Comparison of ENCODE assay signal across 11 cellular contexts in genomic region chr19:2619076-2619475, GRCh38.
DNase-seq lines count a peak whose midpoint lies in the region; ATAC-seq lines count a peak whose summit lies in the region.
"Had no signal": no experiment of that assay in that cellular context is flagged by ENCODE, and none has a peak within 500 bp of the region (broad histone marks: within the 10 kb centered on the region; RNA-seq: fewer than 3 reads in every experiment).

No MANE protein-coding gene starts in this region.

- peak overlapping the region in 11 of 21 experiments; percentile 1 to 77 (median 34) for H3K27ac ChIP-seq in skin epidermis
- H3K27ac ChIP-seq: brain microvascular endothelial cell had no signal

- peak overlapping the region; percentile 77 for H3K4me3 Mint-ChIP-seq in T-helper 1 cell treated with Interleukin-12 subunit alpha and Interleukin-12 subunit beta and Interleukin-4 antibody, amounts not matched to agents 30 μg/mL and 1 μg/mL, for 36 hours
- peak overlapping the region; percentile 72 for H3K4me3 Mint-ChIP-seq in central memory CD8-positive, alpha-beta T cell

- no peaks in the 10 kb centered on the region for H3K36me3 Mint-ChIP-seq in T-helper 1 cell treated with Interleukin-12 subunit alpha and Interleukin-12 subunit beta and Interleukin-4 antibody, amounts not matched to agents 30 μg/mL and 1 μg/mL, for 36 hours (ENCODE audit: low read depth)
- peaks cover 21% of the 10 kb centered on the region for H3K36me3 Mint-ChIP-seq in central memory CD8-positive, alpha-beta T cell (ENCODE audit: insufficient read depth)

- peaks cover 54% of the 10 kb centered on the region for H3K4me1 Mint-ChIP-seq in T-helper 1 cell treated with Interleukin-12 subunit alpha and Interleukin-12 subunit beta and Interleukin-4 antibody, amounts not matched to agents 30 μg/mL and 1 μg/mL, for 36 hours (ENCODE audit: low read depth)
- H3K4me1 Mint-ChIP-seq in central memory CD8-positive, alpha-beta T cell = peaks cover 50% of the 10 kb centered on the region

- no peaks in the 10 kb centered on the region for H3K27me3 Mint-ChIP-seq in T-helper 1 cell treated with Interleukin-12 subunit alpha and Interleukin-12 subunit beta and Interleukin-4 antibody, amounts not matched to agents 30 μg/mL and 1 μg/mL, for 36 hours (ENCODE audit: low read depth)
- no peaks in the 10 kb centered on the region for H3K27me3 Mint-ChIP-seq in central memory CD8-positive, alpha-beta T cell

- H3K4me3 ChIP-seq in skin epidermis = no peak overlapping the region

- peak overlapping the region; percentile 95 for H3K27ac Mint-ChIP-seq in T-helper 1 cell treated with Interleukin-12 subunit alpha and Interleukin-12 subunit beta and Interleukin-4 antibody, amounts not matched to agents 30 μg/mL and 1 μg/mL, for 36 hours
- peak overlapping the region; percentile 91 for H3K27ac Mint-ChIP-seq in central memory CD8-positive, alpha-beta T cell (ENCODE audit: low read depth)

- DNase-seq in T-helper 1 cell = no peak
- peak; percentile 63 for DNase-seq in NAMALWA (ENCODE audit: low spot score)
- no peak for DNase-seq in central memory CD8-positive, alpha-beta T cell (ENCODE audit: low spot score in 2 of 2)
- no peak for DNase-seq in NCI-H446 (lab: John Stamatoyannopoulos, UW)
- DNase-seq: 8988T, brain microvascular endothelial cell, mesenchymal stem cell had no signal

- ATAC-seq in central memory CD8-positive, alpha-beta T cell (replicated peaks; ENCODE audit: extremely low read depth, poor library complexity, severe bottlenecking) = no peak
- ATAC-seq in GM18511 (IDR thresholded peaks at IDR 0.05; ENCODE audit: unreplicated experiment) (no peak), GM19324 (IDR thresholded peaks at IDR 0.05; ENCODE audit: low FRiP score, unreplicated experiment) (no peak)

- no peaks in the 10 kb centered on the region for H3K9me3 Mint-ChIP-seq in T-helper 1 cell treated with Interleukin-12 subunit alpha and Interleukin-12 subunit beta and Interleukin-4 antibody, amounts not matched to agents 30 μg/mL and 1 μg/mL, for 36 hours
- H3K9me3 Mint-ChIP-seq in central memory CD8-positive, alpha-beta T cell = no peaks in the 10 kb centered on the region
